In genomic region chr2:114027437-114027836, GRCh38 we compare ENCODE assay signal across 20 cellular contexts.
"Had no signal": no experiment of that assay in that cellular context is flagged by ENCODE, and none has a peak within 500 bp of the region (broad histone marks: within the 10 kb centered on the region; RNA-seq: fewer than 3 reads in every experiment).

No MANE protein-coding gene starts in this region.

- H3K27me3 ChIP-seq: colonic mucosa, foreskin keratinocyte, gastroesophageal sphincter had no signal

- H3K27ac Mint-ChIP-seq: dendritic cell treated with granulocyte-macrophage colony-stimulating factor and Interleukin-4, amounts not matched to agents 40 ng/mL and 50 ng/mL, for 4 days; effector memory CD8-positive, alpha-beta T cell; endodermal cell; mesothelial cell of epicardium had no signal

- H3K36me3 Mint-ChIP-seq: mesothelial cell of epicardium had no signal

- DNase-seq: colonic mucosa; cortex of kidney; effector CD8-positive, alpha-beta T cell; effector memory CD8-positive, alpha-beta T cell; endodermal cell; erythroblast; foreskin keratinocyte; heart right ventricle; hippocampal formation; left cardiac atrium; left lung; left ventricle myocardium superior; lower lobe of right lung; mesenchymal stem cell; mucosa of descending colon had no signal

- H3K4me1 ChIP-seq: colonic mucosa, foreskin keratinocyte, gastroesophageal sphincter, heart right ventricle, left lung, lower lobe of right lung had no signal

- ATAC-seq: effector memory CD8-positive, alpha-beta T cell; esophagus mucosa; foreskin keratinocyte; gastroesophageal sphincter; heart right ventricle; left cardiac atrium; left lung; left ventricle myocardium superior; lower lobe of right lung; mucosa of descending colon had no signal

- H3K4me1 Mint-ChIP-seq: mesothelial cell of epicardium had no signal

- H3K4me3 Mint-ChIP-seq: dendritic cell treated with granulocyte-macrophage colony-stimulating factor and Interleukin-4, amounts not matched to agents 40 ng/mL and 50 ng/mL, for 4 days; effector memory CD8-positive, alpha-beta T cell; endodermal cell; mesothelial cell of epicardium had no signal

- H3K4me3 ChIP-seq: colonic mucosa, gastroesophageal sphincter, heart right ventricle, left lung, lower lobe of right lung, mucosa of descending colon had no signal

- H3K9me3 ChIP-seq: colonic mucosa, lower lobe of right lung, mucosa of descending colon had no signal

- H3K36me3 ChIP-seq: colonic mucosa, gastroesophageal sphincter, heart right ventricle, left lung, lower lobe of right lung had no signal

- H3K27ac ChIP-seq: colonic mucosa, epithelial cell of prostate, foreskin keratinocyte, gastroesophageal sphincter, heart right ventricle, left lung, lower lobe of right lung had no signal

- H3K9me3 Mint-ChIP-seq: endodermal cell had no signal
